Comparison of ENCODE assay signal across 17 cellular contexts in genomic region chrX:71661919-71662318, GRCh38. TPM values are rescaled to one million over a fixed set of nuclear protein-coding genes. Genes with fewer than 3 reads are reported as not detected.
DNase-seq lines count a peak whose midpoint lies in the region; ATAC-seq and TF ChIP-seq lines count a peak whose summit lies in the region.
"Had no signal": no experiment of that assay in that cellular context is flagged by ENCODE, and none has a peak within 500 bp of the region (broad histone marks: within the 10 kb centered on the region; RNA-seq: fewer than 3 reads in every experiment).

No MANE protein-coding gene starts in this region.

- no peaks in the 10 kb centered on the region for H3K79me2 ChIP-seq in smooth muscle cell (ENCODE audit: low read depth)

- WGBS in smooth muscle cell (ENCODE audit: low lambda C conversion rate), result 82% methylated on average over 12 of the region's 12 CpGs

- no peaks in the 10 kb centered on the region for H3K27me3 ChIP-seq in CD4-positive, CD25-positive, alpha-beta regulatory T cell (ENCODE audit: control insufficient read depth, insufficient read depth, low read length)
- no peaks in the 10 kb centered on the region for H3K27me3 ChIP-seq in smooth muscle cell (ENCODE audit: low read depth)

- no peak for TF ChIP-seq CTCF in smooth muscle cell (IDR thresholded peaks at IDR 0.05; ENCODE audit: borderline replicate concordance, insufficient read depth, poor library complexity, severe bottlenecking)

- H3K36me3 ChIP-seq in CD4-positive, CD25-positive, alpha-beta regulatory T cell (ENCODE audit: control insufficient read depth, insufficient read depth, low read length), result no peaks in the 10 kb centered on the region
- H3K36me3 ChIP-seq in smooth muscle cell (ENCODE audit: low read depth), result no peaks in the 10 kb centered on the region

- peaks cover 0 to 17% (median 8%) of the 10 kb centered on the region in 4 donors for H3K4me1 Mint-ChIP-seq in CD4-positive, CD25-positive, alpha-beta regulatory T cell
- peaks cover 10% of the 10 kb centered on the region for H3K4me1 Mint-ChIP-seq in central memory CD8-positive, alpha-beta T cell
- H3K4me1 Mint-ChIP-seq: H9 had no signal

- peaks cover 0 to 1% (median 0%) of the 10 kb centered on the region in 7 donors for H3K9me3 Mint-ChIP-seq in CD4-positive, CD25-positive, alpha-beta regulatory T cell
- no peaks in the 10 kb centered on the region for H3K9me3 Mint-ChIP-seq in central memory CD8-positive, alpha-beta T cell
- H3K9me3 Mint-ChIP-seq: CD8-positive, alpha-beta T cell had no signal

- H2AFZ ChIP-seq in smooth muscle cell (ENCODE audit: low read depth), result no peak overlapping the region

- no peaks in the 10 kb centered on the region for H3K9me3 ChIP-seq in CD4-positive, CD25-positive, alpha-beta regulatory T cell (ENCODE audit: control insufficient read depth in 2 of 2, low read length in 2 of 2)
- no peaks in the 10 kb centered on the region for H3K9me3 ChIP-seq in smooth muscle cell (replicated peaks; ENCODE audit: low read depth)

- peaks cover 9% of the 10 kb centered on the region for H3K27me3 Mint-ChIP-seq in CD4-positive, CD25-positive, alpha-beta regulatory T cell
- no peaks in the 10 kb centered on the region for H3K27me3 Mint-ChIP-seq in central memory CD8-positive, alpha-beta T cell

- no peak overlapping the region for H3K4me2 ChIP-seq in smooth muscle cell

- peak; percentile 51 for DNase-seq in activated CD8-positive, alpha-beta memory T cell treated with anti-CD3 and anti-CD28 coated beads for 24 hours
- no peak for DNase-seq in activated CD8-positive, alpha-beta memory T cell treated with anti-CD3 and anti-CD28 coated beads, Interleukin-2, amount 50 U/mL, for 48 hours
- DNase-seq in CD4-positive, CD25-positive, alpha-beta regulatory T cell, result no peak
- DNase-seq in central memory CD8-positive, alpha-beta T cell (ENCODE audit: low spot score in 2 of 2), result no peak
- DNase-seq in smooth muscle cell (lab: John Stamatoyannopoulos, UW; ENCODE audit: unreplicated experiment), result no peak
- DNase-seq in NOMO-1 treated with dmso at 0.1 percent for 144 hours (lab: John Stamatoyannopoulos, UW; ENCODE audit: unreplicated experiment), result no peak
- DNase-seq: ACHN, COR-L47, GDM1, GOT3, H9, IMR-90 had no signal

- no peak overlapping the region for H3K4me3 Mint-ChIP-seq in CD4-positive, CD25-positive, alpha-beta regulatory T cell
- H3K4me3 Mint-ChIP-seq in central memory CD8-positive, alpha-beta T cell, result no peak overlapping the region
- H3K4me3 Mint-ChIP-seq: H9 had no signal

- H3K27ac ChIP-seq in CD4-positive, CD25-positive, alpha-beta regulatory T cell (ENCODE audit: insufficient read depth, low read length, poor library complexity, severe bottlenecking), result no peak overlapping the region
- no peak overlapping the region for H3K27ac ChIP-seq in smooth muscle cell (ENCODE audit: low read depth)
- H3K27ac ChIP-seq: C4-2B had no signal

- no peak for ATAC-seq in CD4-positive, CD25-positive, alpha-beta regulatory T cell (ENCODE audit: low read depth in 2 of 2)
- no peak for ATAC-seq in central memory CD8-positive, alpha-beta T cell (replicated peaks; ENCODE audit: extremely low read depth, poor library complexity, severe bottlenecking)
- no peak for ATAC-seq in GM19463 (IDR thresholded peaks at IDR 0.05; ENCODE audit: unreplicated experiment)

- H3K27ac Mint-ChIP-seq in CD4-positive, CD25-positive, alpha-beta regulatory T cell, result peak overlapping the region in 2 of 3 donors; percentile 73 to 85
- peak overlapping the region; percentile 88 for H3K27ac Mint-ChIP-seq in central memory CD8-positive, alpha-beta T cell (ENCODE audit: low read depth)

- no peaks in the 10 kb centered on the region for H3F3A ChIP-seq in smooth muscle cell (ENCODE audit: low read depth)

- H3K9ac ChIP-seq in smooth muscle cell (ENCODE audit: low read depth), result no peak overlapping the region

- H3K36me3 Mint-ChIP-seq in CD4-positive, CD25-positive, alpha-beta regulatory T cell, result no peaks in the 10 kb centered on the region
- no peaks in the 10 kb centered on the region for H3K36me3 Mint-ChIP-seq in central memory CD8-positive, alpha-beta T cell (ENCODE audit: insufficient read depth)
- H3K36me3 Mint-ChIP-seq: CD8-positive, alpha-beta T cell had no signal

- no peaks in the 10 kb centered on the region for H4K20me1 ChIP-seq in smooth muscle cell (ENCODE audit: low read depth)

- no peak overlapping the region for H3K4me3 ChIP-seq in CD4-positive, CD25-positive, alpha-beta regulatory T cell (ENCODE audit: low read depth, low read length)
- no peak overlapping the region for H3K4me3 ChIP-seq in smooth muscle cell

- peaks cover 3% of the 10 kb centered on the region for H3K4me1 ChIP-seq in CD4-positive, CD25-positive, alpha-beta regulatory T cell (ENCODE audit: control insufficient read depth, insufficient read depth, low read length, poor library complexity, severe bottlenecking)
- no peaks in the 10 kb centered on the region for H3K4me1 ChIP-seq in smooth muscle cell (ENCODE audit: low read depth)

RNA-seq across cellular contexts. Expression of gene CXCR3, which starts 43.6 kb away (rescaled TPM):
- 31.9 TPM for total RNA-seq in CD4-positive, CD25-positive, alpha-beta regulatory T cell
- 100 to 1,000 TPM in 1 of 4 donors, 10 to 100 TPM in 3; 69.3 to 111 (median 85.9) TPM for polyA plus RNA-seq in CD4-positive, CD25-positive, alpha-beta regulatory T cell
- total RNA-seq in smooth muscle cell, result not detected in 2 replicates
- polyA plus RNA-seq in smooth muscle cell, result 0.53 and 0.61 TPM in 2 replicates
- total RNA-seq: A172, H9, IMR-90 had no signal
- polyA plus RNA-seq: IMR-90 had no signal

RNA-seq across cellular contexts. Expression of gene CXorf49, which starts 56.2 kb away (rescaled TPM):
- not detected for total RNA-seq in CD4-positive, CD25-positive, alpha-beta regulatory T cell
- not detected for polyA plus RNA-seq in CD4-positive, CD25-positive, alpha-beta regulatory T cell
- total RNA-seq in smooth muscle cell, result not detected in 2 replicates
- 0.33 TPM in 1 of 2 replicates, not detected in the other for polyA plus RNA-seq in smooth muscle cell
- total RNA-seq: A172; CD8-positive, alpha-beta T cell; H9; HT-29; IMR-90 had no signal
- polyA plus RNA-seq: IMR-90 had no signal

Comparison
In these comparisons a context has a peak if more than half of its experiments do, and no peak if none do; other contexts are left out.
1. RNA of gene CXCR3, which starts 43.6 kb away (total RNA-seq): 31.9 TPM in CD4-positive, CD25-positive, alpha-beta regulatory T cell (single experiment); not detected in smooth muscle cell; every median in the first group is over 10 times any median in the second.